Comparison of ENCODE assay signal across 8 cellular contexts in the genomic region with DNA sequence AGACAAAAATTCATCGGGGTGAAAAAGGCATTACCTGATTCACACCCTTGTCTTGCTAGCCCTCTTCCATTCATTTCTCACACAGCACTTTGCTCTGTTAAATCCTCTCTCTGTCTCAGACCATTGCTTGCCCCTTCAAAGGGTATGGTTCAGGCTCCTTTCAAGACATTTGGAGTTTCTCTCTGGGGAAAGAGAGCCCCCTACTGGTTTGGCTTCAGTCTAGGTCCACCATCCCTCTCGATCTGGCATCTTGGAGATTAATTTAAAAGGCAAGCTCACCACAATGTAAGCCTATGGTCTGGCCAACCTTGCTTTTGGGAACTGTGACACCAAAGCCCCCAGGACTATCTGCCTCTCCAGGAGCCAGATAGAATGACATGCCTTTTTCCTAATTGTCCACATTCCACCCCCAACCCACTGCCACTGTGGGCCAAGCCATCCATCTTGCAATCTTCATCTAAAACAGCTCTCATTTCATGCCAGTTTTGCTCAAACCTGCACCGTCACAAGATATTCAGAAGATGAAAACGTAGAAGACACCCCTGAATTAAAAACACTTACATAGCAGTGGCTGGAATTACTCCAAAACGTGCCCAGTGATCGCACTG.
A peak's percentile ranks its signal among the peaks of the same experiment; 100 is the strongest.
DNase-seq lines count a peak whose midpoint lies in the region; ATAC-seq, FAIRE-seq and TF ChIP-seq lines count a peak whose summit lies in the region.

No MANE protein-coding gene starts in this region.

- H4K20me1 ChIP-seq in KMS-11 (ENCODE audit: insufficient read depth): no peaks in the 10 kb centered on the region

- ATAC-seq in Panc1: peak; percentile 85

- H3K4me2 ChIP-seq in KMS-11: no peak overlapping the region

- H3K79me2 ChIP-seq in KMS-11 (ENCODE audit: insufficient read depth, low read depth): no peaks in the 10 kb centered on the region

- H3K36me3 ChIP-seq in GM06990 (ENCODE audit: control insufficient read depth, insufficient read depth, low read length): peaks cover 1% of the 10 kb centered on the region
- H3K36me3 ChIP-seq in KMS-11 (ENCODE audit: insufficient read depth): no peaks in the 10 kb centered on the region
- no peaks in the 10 kb centered on the region for H3K36me3 ChIP-seq in Panc1 (ENCODE audit: control insufficient read depth, insufficient read depth, low read length)
- H3K36me3 ChIP-seq in bronchial epithelial cell (ENCODE audit: control insufficient read depth, insufficient read depth, low read length): peaks cover 1% of the 10 kb centered on the region
- no peaks in the 10 kb centered on the region for H3K36me3 ChIP-seq in transverse colon

- in situ Hi-C loops in Panc1 (cut with HindIII; ENCODE audit: low pct_unique_long_range_greater_than_20kb, low sequenced_read_pairs) (no loop called here), transverse colon (cut with MboI; ENCODE audit: low pct_ligation_motif_present in 1 of 4, low pct_unique_long_range_greater_than_20kb in 1 of 4, low sequenced_read_pairs in 3 of 4) (loop anchor here (5.0 to 25.0 kb wide), 4 partner anchors 235 to 525 kb away; a partner anchor contains a TSS)

- WGBS in transverse colon (ENCODE audit: low coverage in 1 of 2), 2 donors: 63% methylated on average over 6 of the region's 6 CpGs; no CpG with 5 or more reads in 1 of the 2 donors

- CTCF ChIA-PET in Panc1 (lab: Charles Lee): interaction anchor here (0.8 to 1.6 kb wide), 3 partner anchors 244 to 537 kb away, joined by 3 to 10 read pairs (median 4); no protein-coding TSS in a partner anchor

- FAIRE-seq in bronchial epithelial cell (lab: Jason Lieb, UNC): peak; percentile 58

- no peak for TF ChIP-seq EP300 in transverse colon (IDR thresholded peaks at IDR 0.05; ENCODE audit: low read depth)

- POLR2A ChIA-PET in Panc1 (lab: Charles Lee): no interaction called here

- TF ChIP-seq CTCF in 22Rv1 (IDR thresholded peaks at IDR 0.05) (peak; percentile 85), GM06990 (IDR thresholded peaks at IDR 0.05; ENCODE audit: insufficient read depth, low read length, poor library complexity, severe bottlenecking) (peak; percentile 77), KMS-11 (conservative IDR thresholded peaks at IDR 0.05; ENCODE audit: low read depth, low read length) (peak; percentile 77), Panc1 (IDR thresholded peaks at IDR 0.05) (peak; percentile 81), bronchial epithelial cell (IDR thresholded peaks at IDR 0.05; ENCODE audit: insufficient read depth, low read length, severe bottlenecking) (peak; percentile 84), transverse colon (IDR thresholded peaks at IDR 0.05) (peak; percentile 53 to 77 (median 64))

- DNase-seq in GM06990 (ENCODE audit: extremely low read depth, insufficient read length): no peak
- peak; percentile 45 for DNase-seq in H4 (ENCODE audit: low spot score)
- peak; percentile 43 for DNase-seq in Panc1 (ENCODE audit: low read depth, low spot score)
- peak; percentile 55 for DNase-seq in bronchial epithelial cell (ENCODE audit: low read depth)
- DNase-seq in kidney glomerular epithelial cell (lab: John Stamatoyannopoulos, UW): peak; percentile 26
- peak; percentile 50 for DNase-seq in transverse colon

- H3K4me3 ChIP-seq in GM06990 (replicated peaks; ENCODE audit: low read depth, low read length) (no peak overlapping the region), KMS-11 (IDR thresholded peaks at IDR 0.05; ENCODE audit: insufficient read depth, low read depth, low read length) (no peak overlapping the region), Panc1 (ENCODE audit: low read depth in 2 of 2, low read length in 2 of 2) (no peak overlapping the region), bronchial epithelial cell (ENCODE audit: low read depth, low read length) (no peak overlapping the region), transverse colon (no peak overlapping the region)

- no peak for TF ChIP-seq POLR2A in transverse colon (IDR thresholded peaks at IDR 0.05)

- H3K9ac ChIP-seq in KMS-11: no peak overlapping the region

- no peak overlapping the region for H2AFZ ChIP-seq in KMS-11 (ENCODE audit: low read depth)

- no TSS peak for BruUV-seq in Panc1 (replicated peaks; lab: Mats Ljungman, UMichigan)

- intact Hi-C loops in Panc1 (cut with micrococcal nuclease; ENCODE audit: unreplicated experiment) (loop anchor here (2.0 to 5.0 kb wide), 2 partner anchors 243 to 505 kb away; no protein-coding TSS in a partner anchor), transverse colon (cut with DNase I; ENCODE audit: low total_unique reads) (loop anchor here (1.0 kb wide), 1 partner anchor 244 kb away; no protein-coding TSS in a partner anchor)

- H3K9me3 ChIP-seq in Panc1 (ENCODE audit: control insufficient read depth, insufficient read depth, low read depth, low read length) (no peaks in the 10 kb centered on the region), transverse colon (no peaks in the 10 kb centered on the region)

- H3K27me3 ChIP-seq in GM06990 (replicated peaks; ENCODE audit: control insufficient read depth, insufficient read depth, low read length) (no peaks in the 10 kb centered on the region), KMS-11 (ENCODE audit: insufficient read depth, low read depth) (no peaks in the 10 kb centered on the region), Panc1 (ENCODE audit: control insufficient read depth, insufficient read depth, low read length) (no peaks in the 10 kb centered on the region), bronchial epithelial cell (ENCODE audit: control insufficient read depth, insufficient read depth, low read length) (no peaks in the 10 kb centered on the region), transverse colon (no peaks in the 10 kb centered on the region)

- H3K27ac ChIP-seq in 22Rv1: no peak overlapping the region
- H3K27ac ChIP-seq in KMS-11: no peak overlapping the region
- no peak overlapping the region for H3K27ac ChIP-seq in Panc1 (ENCODE audit: low read length)
- no peak overlapping the region for H3K27ac ChIP-seq in transverse colon

- H3K4me1 ChIP-seq in KMS-11 (ENCODE audit: low read depth, poor library complexity, severe bottlenecking) (no peaks in the 10 kb centered on the region), Panc1 (ENCODE audit: control insufficient read depth, insufficient read depth, low read length) (no peaks in the 10 kb centered on the region), transverse colon (no peaks in the 10 kb centered on the region)
